ENCODE assay signal across 17 cellular contexts in genomic region chr16:886802-887731, GRCh38.
DNase-seq lines count a peak whose midpoint lies in the region; ATAC-seq and TF ChIP-seq lines count a peak whose summit lies in the region.
"Had no signal": no experiment of that assay in that cellular context is flagged by ENCODE, and none has a peak within 500 bp of the region (broad histone marks: within the 10 kb centered on the region; RNA-seq: fewer than 3 reads in every experiment).

No MANE protein-coding gene starts in this region.

- H3K4me2 ChIP-seq in smooth muscle cell, result peak overlapping the region; percentile 85

- WGBS in HUES64, result 54% methylated on average over 42 of the region's 44 CpGs
- 54% methylated on average over 34 of the region's 44 CpGs for WGBS in smooth muscle cell (ENCODE audit: low lambda C conversion rate)

- H3K4me3 ChIP-seq in HUES64 (ENCODE audit: low read length) (peak overlapping the region; percentile 55), lower lobe of right lung (no peak overlapping the region), smooth muscle cell (peak overlapping the region; percentile 40)
- H3K4me3 ChIP-seq: SJSA1, thyroid gland had no signal

- no peaks in the 10 kb centered on the region for H3K9me3 Mint-ChIP-seq in endothelial cell (ENCODE audit: unreplicated experiment)
- H3K9me3 Mint-ChIP-seq: activated naive CD4-positive, alpha-beta T cell treated with anti-CD3 and anti-CD28 coated beads, Interleukin-2, amount 50 U/mL, for 24 hours had no signal

- peak; percentile 30 for DNase-seq in endothelial cell (ENCODE audit: low spot score)
- peak; percentile 39 for DNase-seq in lower lobe of right lung
- peak; percentile 19 for DNase-seq in smooth muscle cell (lab: John Stamatoyannopoulos, UW; ENCODE audit: unreplicated experiment)
- no peak for DNase-seq in amniotic stem cell (lab: John Stamatoyannopoulos, UW)
- DNase-seq: effector CD8-positive, alpha-beta T cell; mammary epithelial cell; NCI-H2029 treated with DMSO at 0.1 percent for 48 hours; NCI-H524; stimulated activated CD4-positive, alpha-beta T cell treated with anti-CD3 and anti-CD28 coated beads, Interleukin-4, amount 100 ng/mL, for 1 hour; T-helper 9 cell; thyroid gland had no signal

- no peaks in the 10 kb centered on the region for H3K79me2 ChIP-seq in smooth muscle cell (ENCODE audit: low read depth)

- H3K36me3 Mint-ChIP-seq in endothelial cell (ENCODE audit: low read depth, unreplicated experiment), result no peaks in the 10 kb centered on the region

- intact Hi-C loops in lower lobe of right lung (cut with DNase I), result no loop called here

- peak overlapping the region; percentile 55 for H3K9ac ChIP-seq in HUES64 (ENCODE audit: low read depth, low read length)
- peak overlapping the region; percentile 47 for H3K9ac ChIP-seq in smooth muscle cell (ENCODE audit: low read depth)

- no peaks in the 10 kb centered on the region for H3K4me1 Mint-ChIP-seq in endothelial cell (ENCODE audit: unreplicated experiment)
- H3K4me1 Mint-ChIP-seq: activated naive CD4-positive, alpha-beta T cell treated with anti-CD3 and anti-CD28 coated beads, Interleukin-2, amount 50 U/mL, for 24 hours had no signal

- H2AFZ ChIP-seq in smooth muscle cell (ENCODE audit: low read depth), result no peak overlapping the region

- no peaks in the 10 kb centered on the region for H3F3A ChIP-seq in smooth muscle cell (ENCODE audit: low read depth)

- H3K27me3 Mint-ChIP-seq in endothelial cell (ENCODE audit: unreplicated experiment), result peaks cover 7% of the 10 kb centered on the region
- H3K27me3 Mint-ChIP-seq: activated naive CD4-positive, alpha-beta T cell treated with anti-CD3 and anti-CD28 coated beads, Interleukin-2, amount 50 U/mL, for 24 hours had no signal

- no peaks in the 10 kb centered on the region; the same call in 1 of the 2 replicates for H3K9me3 ChIP-seq in HUES64 (ENCODE audit: insufficient read depth, low read depth, low read length)
- peaks cover 23% of the 10 kb centered on the region for H3K9me3 ChIP-seq in lower lobe of right lung
- peaks cover 4% of the 10 kb centered on the region for H3K9me3 ChIP-seq in smooth muscle cell (replicated peaks; ENCODE audit: low read depth)
- H3K9me3 ChIP-seq: neutrophil, thyroid gland had no signal

- ATAC-seq in lower lobe of right lung (peak; percentile 11 to 23), GM18502 (IDR thresholded peaks at IDR 0.05; ENCODE audit: poor library complexity, unreplicated experiment) (no peak), HG03469 (IDR thresholded peaks at IDR 0.05; ENCODE audit: unreplicated experiment) (no peak)

- peaks cover 14% of the 10 kb centered on the region for H3K4me1 ChIP-seq in HUES64 (ENCODE audit: insufficient read depth, low read length)
- no peaks in the 10 kb centered on the region for H3K4me1 ChIP-seq in lower lobe of right lung
- H3K4me1 ChIP-seq in smooth muscle cell (ENCODE audit: low read depth), result no peaks in the 10 kb centered on the region
- H3K4me1 ChIP-seq: SJSA1, thyroid gland had no signal

- peak overlapping the region; percentile 86 for H3K4me3 Mint-ChIP-seq in endothelial cell (ENCODE audit: unreplicated experiment)
- H3K4me3 Mint-ChIP-seq: activated naive CD4-positive, alpha-beta T cell treated with anti-CD3 and anti-CD28 coated beads, Interleukin-2, amount 50 U/mL, for 24 hours had no signal

- H3K27me3 ChIP-seq in HUES64 (ENCODE audit: insufficient read depth, low read length) (no peaks in the 10 kb centered on the region), lower lobe of right lung (ENCODE audit: low read depth) (no peaks in the 10 kb centered on the region), smooth muscle cell (ENCODE audit: low read depth) (no peaks in the 10 kb centered on the region)
- H3K27me3 ChIP-seq: neutrophil, SJSA1, thyroid gland had no signal

- no peaks in the 10 kb centered on the region for H4K20me1 ChIP-seq in smooth muscle cell (ENCODE audit: low read depth)

- H3K36me3 ChIP-seq in HUES64 (ENCODE audit: insufficient read depth, low read length) (no peaks in the 10 kb centered on the region), lower lobe of right lung (peaks cover 23% of the 10 kb centered on the region), smooth muscle cell (ENCODE audit: low read depth) (peaks cover 10% of the 10 kb centered on the region)
- H3K36me3 ChIP-seq: SJSA1 had no signal

- peak overlapping the region; percentile 78 for H3K27ac Mint-ChIP-seq in endothelial cell (ENCODE audit: unreplicated experiment)
- H3K27ac Mint-ChIP-seq: activated naive CD4-positive, alpha-beta T cell treated with anti-CD3 and anti-CD28 coated beads, Interleukin-2, amount 50 U/mL, for 24 hours had no signal

- H3K27ac ChIP-seq in HUES64 (ENCODE audit: low read depth, low read length), result peak overlapping the region; percentile 85
- no peak overlapping the region for H3K27ac ChIP-seq in lower lobe of right lung
- H3K27ac ChIP-seq in smooth muscle cell (ENCODE audit: low read depth), result peak overlapping the region; percentile 44
- H3K27ac ChIP-seq: neutrophil, SJSA1, thyroid gland had no signal

- TF ChIP-seq CTCF in endothelial cell (IDR thresholded peaks at IDR 0.05; ENCODE audit: unreplicated experiment) (no peak), lower lobe of right lung (IDR thresholded peaks at IDR 0.05) (no peak), smooth muscle cell (IDR thresholded peaks at IDR 0.05; ENCODE audit: borderline replicate concordance, insufficient read depth, poor library complexity, severe bottlenecking) (no peak)

Comparison
In these comparisons a context has a peak if more than half of its experiments do, and no peak if none do; other contexts are left out.
1. ATAC-seq: peak in lower lobe of right lung (2 of 2); none in GM18502 (single experiment) and HG03469 (single experiment).